ENCODE assay signal across 10 cellular contexts in the genomic region with DNA sequence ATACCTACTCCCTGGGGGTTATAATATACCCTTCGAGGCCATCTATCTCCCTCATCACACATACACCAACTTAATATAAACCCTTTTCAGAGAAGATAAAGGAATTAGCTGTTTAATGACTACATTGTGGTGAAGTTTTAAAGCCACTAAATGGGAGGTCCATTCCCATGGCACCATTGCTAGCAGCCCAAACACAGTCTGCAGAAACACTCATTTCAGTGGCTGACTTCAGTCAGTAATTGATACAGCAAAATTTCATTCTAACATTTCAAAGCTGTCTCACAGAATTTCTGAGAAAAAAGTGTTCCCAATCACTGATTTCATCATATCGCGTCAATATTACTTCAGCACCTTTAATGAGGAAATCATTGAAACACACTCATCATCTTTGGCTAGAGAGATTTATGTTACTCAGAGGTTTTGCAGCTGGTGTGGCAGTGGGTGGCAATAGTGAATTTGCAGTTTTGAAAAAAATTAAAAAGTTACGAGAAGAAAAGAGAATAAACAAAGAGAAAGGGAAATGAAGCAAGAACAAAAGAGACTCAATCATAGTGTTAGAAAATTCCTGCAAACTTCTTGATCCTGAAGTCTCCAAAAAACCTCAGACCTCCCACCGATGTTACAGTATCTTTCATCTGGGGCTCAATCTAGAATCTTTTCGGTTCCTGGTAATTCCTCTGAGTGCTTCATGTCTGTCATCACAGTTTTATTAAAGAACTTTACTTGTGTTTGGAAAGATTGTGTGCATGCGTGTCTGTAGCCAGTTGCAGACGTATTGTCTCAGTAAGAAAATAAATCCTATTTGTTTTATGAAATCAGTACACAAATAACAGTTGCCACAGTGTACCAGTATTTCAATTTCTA.
A peak's percentile ranks its signal among the peaks of the same experiment; 100 is the strongest.
DNase-seq lines count a peak whose midpoint lies in the region; TF ChIP-seq lines count a peak whose summit lies in the region.
"Had no signal": no experiment of that assay in that cellular context is flagged by ENCODE, and none has a peak within 500 bp of the region (broad histone marks: within the 10 kb centered on the region; RNA-seq: fewer than 3 reads in every experiment).

No MANE protein-coding gene starts in this region.

- no peaks in the 10 kb centered on the region for H3K9me2 ChIP-seq in OCI-LY1 (ENCODE audit: low read depth, low read length)

- DNase-seq in activated T-cell treated with anti-CD3 and anti-CD28 coated beads, Interleukin-2, amount 50 U/mL, for 24 hours, result no peak
- DNase-seq in activated T-cell treated with anti-CD3 and anti-CD28 coated beads, Interleukin-2, amount 50 U/mL, for 1 hour, result no peak
- DNase-seq in fibroblast of mammary gland (ENCODE audit: low read depth) (peak; percentile 72), smooth muscle cell (lab: John Stamatoyannopoulos, UW; ENCODE audit: unreplicated experiment) (no peak), NCI-H187 treated with DMSO at 0.1 percent for 48 hours (lab: John Stamatoyannopoulos, UW) (no peak), coronary artery (ENCODE audit: low spot score) (no peak), AG08395 (ENCODE audit: low spot score) (no peak)
- DNase-seq: activated CD4-positive, alpha-beta T cell treated with anti-CD3 and anti-CD28 coated beads, Interleukin-2, amount 50 U/mL, for 48 hours; ovary had no signal

- H3K27me3 ChIP-seq in OCI-LY1 (ENCODE audit: insufficient read depth, low read length) (no peaks in the 10 kb centered on the region), smooth muscle cell (ENCODE audit: low read depth) (no peaks in the 10 kb centered on the region)
- H3K27me3 ChIP-seq: ovary had no signal

- no peaks in the 10 kb centered on the region for H4K20me1 ChIP-seq in OCI-LY1 (ENCODE audit: insufficient read depth, low read length)
- H4K20me1 ChIP-seq in smooth muscle cell (ENCODE audit: low read depth), result peaks cover 4% of the 10 kb centered on the region

- 45% methylated on average over 8 of the region's 8 CpGs for WGBS in smooth muscle cell (ENCODE audit: low lambda C conversion rate)

- H3K4me3 ChIP-seq in OCI-LY1 (ENCODE audit: low read depth, low read length, poor library complexity, severe bottlenecking) (no peak overlapping the region), fibroblast of mammary gland (ENCODE audit: control insufficient read depth, low read depth, low read length) (no peak overlapping the region), smooth muscle cell (no peak overlapping the region), coronary artery (no peak overlapping the region)
- H3K4me3 ChIP-seq: ovary had no signal

- H3K27ac ChIP-seq in OCI-LY1 (ENCODE audit: low read depth, low read length, poor library complexity, severe bottlenecking) (peak overlapping the region; percentile 81), smooth muscle cell (ENCODE audit: low read depth) (no peak overlapping the region), coronary artery (no peak overlapping the region)
- H3K27ac ChIP-seq: ovary had no signal

- H3K9me3 Mint-ChIP-seq in activated T-cell treated with anti-CD3 and anti-CD28 coated beads, Interleukin-2, amount 50 U/mL, for 24 hours, result no peaks in the 10 kb centered on the region

- H3K4me2 ChIP-seq in OCI-LY1 (ENCODE audit: low read length) (no peak overlapping the region), smooth muscle cell (peak overlapping the region; percentile 47)

- peaks cover 57% of the 10 kb centered on the region for H3K36me3 Mint-ChIP-seq in activated T-cell treated with anti-CD3 and anti-CD28 coated beads, Interleukin-2, amount 50 U/mL, for 24 hours (ENCODE audit: low read depth)

- peak overlapping the region; percentile 15 for H3K27ac Mint-ChIP-seq in activated T-cell treated with anti-CD3 and anti-CD28 coated beads, Interleukin-2, amount 50 U/mL, for 24 hours

- H3K36me3 ChIP-seq in OCI-LY1 (ENCODE audit: insufficient read depth, low read length) (peaks cover 6% of the 10 kb centered on the region), smooth muscle cell (ENCODE audit: low read depth) (no peaks in the 10 kb centered on the region)
- H3K36me3 ChIP-seq: ovary had no signal

- no peaks in the 10 kb centered on the region for H3F3A ChIP-seq in OCI-LY1 (ENCODE audit: insufficient read depth, low read length)
- H3F3A ChIP-seq in smooth muscle cell (ENCODE audit: low read depth), result no peaks in the 10 kb centered on the region

- no peaks in the 10 kb centered on the region for H3K27me3 Mint-ChIP-seq in activated T-cell treated with anti-CD3 and anti-CD28 coated beads, Interleukin-2, amount 50 U/mL, for 24 hours

- peaks cover 41% of the 10 kb centered on the region for H3K4me1 Mint-ChIP-seq in activated T-cell treated with anti-CD3 and anti-CD28 coated beads, Interleukin-2, amount 50 U/mL, for 24 hours (ENCODE audit: low read depth)

- no peak overlapping the region for H3K4me3 Mint-ChIP-seq in activated T-cell treated with anti-CD3 and anti-CD28 coated beads, Interleukin-2, amount 50 U/mL, for 24 hours

- TF ChIP-seq CTCF in OCI-LY1 (IDR thresholded peaks at IDR 0.05; ENCODE audit: low read length) (no peak), fibroblast of mammary gland (conservative IDR thresholded peaks at IDR 0.05; ENCODE audit: control insufficient read depth, insufficient read depth, low read depth, low read length) (no peak), smooth muscle cell (IDR thresholded peaks at IDR 0.05; ENCODE audit: borderline replicate concordance, insufficient read depth, poor library complexity, severe bottlenecking) (no peak), coronary artery (IDR thresholded peaks at IDR 0.05) (no peak)

- no peak overlapping the region for H3K9ac ChIP-seq in OCI-LY1 (ENCODE audit: low read length)
- H3K9ac ChIP-seq in smooth muscle cell (ENCODE audit: low read depth), result no peak overlapping the region

- peaks cover 28% of the 10 kb centered on the region for H3K4me1 ChIP-seq in OCI-LY1 (ENCODE audit: insufficient read depth, low read length, severe bottlenecking)
- peaks cover 35% of the 10 kb centered on the region for H3K4me1 ChIP-seq in smooth muscle cell (ENCODE audit: low read depth)

- no peaks in the 10 kb centered on the region for H3K79me2 ChIP-seq in OCI-LY1 (ENCODE audit: insufficient read depth, low read length)
- H3K79me2 ChIP-seq in smooth muscle cell (ENCODE audit: low read depth), result no peaks in the 10 kb centered on the region

- no peaks in the 10 kb centered on the region for H3K9me3 ChIP-seq in OCI-LY1 (ENCODE audit: low read length)
- no peaks in the 10 kb centered on the region for H3K9me3 ChIP-seq in smooth muscle cell (replicated peaks; ENCODE audit: low read depth)
- H3K9me3 ChIP-seq: ovary had no signal

- H2AFZ ChIP-seq in OCI-LY1 (ENCODE audit: low read length) (no peak overlapping the region), smooth muscle cell (ENCODE audit: low read depth) (no peak overlapping the region)
